Comparison of ENCODE assay signal across 23 cellular contexts in genomic region chr17:82376042-82376730, GRCh38. TPM values are rescaled to one million over a fixed set of nuclear protein-coding genes. Genes with fewer than 3 reads are reported as not detected.
A peak's percentile ranks its signal among the peaks of the same experiment; 100 is the strongest.
DNase-seq lines count a peak whose midpoint lies in the region; ATAC-seq, FAIRE-seq and TF ChIP-seq lines count a peak whose summit lies in the region.
"Had no signal": no experiment of that assay in that cellular context is flagged by ENCODE, and none has a peak within 500 bp of the region (broad histone marks: within the 10 kb centered on the region; RNA-seq: fewer than 3 reads in every experiment).

No MANE protein-coding gene starts in this region.

- H3K36me3 Mint-ChIP-seq in glutamatergic neuron (ENCODE audit: unreplicated experiment), result no peaks in the 10 kb centered on the region
- H3K36me3 Mint-ChIP-seq: CD4-positive, alpha-beta memory T cell had no signal

- no peaks in the 10 kb centered on the region for H3K9me3 ChIP-seq in A549
- no peaks in the 10 kb centered on the region for H3K9me3 ChIP-seq in HEK293 (ENCODE audit: control insufficient read depth, insufficient read depth, low read depth, low read length)
- H3K9me3 ChIP-seq in osteoblast (ENCODE audit: low read depth, low read length), result no peaks in the 10 kb centered on the region
- H3K9me3 ChIP-seq: BE2C had no signal

- peaks cover 5% of the 10 kb centered on the region; the same call in 2 of the 3 replicates for H3K4me1 ChIP-seq in A549
- no peaks in the 10 kb centered on the region for H3K4me1 ChIP-seq in HEK293 (ENCODE audit: control insufficient read depth, insufficient read depth, low read length)
- H3K4me1 ChIP-seq in osteoblast (ENCODE audit: insufficient read depth, low read length), result no peaks in the 10 kb centered on the region
- H3K4me1 ChIP-seq: BE2C had no signal

- H3K9me3 Mint-ChIP-seq in glutamatergic neuron (ENCODE audit: unreplicated experiment), result peaks cover 6% of the 10 kb centered on the region
- H3K9me3 Mint-ChIP-seq: CD4-positive, alpha-beta memory T cell had no signal

- peak; percentile 29 to 33; a peak in 4 of 6 replicates for ATAC-seq in A549
- ATAC-seq in HG03442 (IDR thresholded peaks at IDR 0.05; ENCODE audit: unreplicated experiment), result no peak
- ATAC-seq in HG03175 (IDR thresholded peaks at IDR 0.05; ENCODE audit: unreplicated experiment), result no peak
- ATAC-seq: PC-3 had no signal

- H3K36me3 ChIP-seq in HEK293 (ENCODE audit: control insufficient read depth in 2 of 2, insufficient read depth in 1 of 2, low read length in 2 of 2) (no peaks in the 10 kb centered on the region), osteoblast (ENCODE audit: insufficient read depth, low read length) (no peaks in the 10 kb centered on the region)
- H3K36me3 ChIP-seq: BE2C had no signal

- CTCF ChIA-PET in A549 (lab: Yijun Ruan, JAX) (interaction anchor here (0.8 to 1.1 kb wide), 2 partner anchors 9 to 12 kb away, joined by 3 read pairs; no protein-coding TSS in a partner anchor), HEK293 (lab: Yijun Ruan, JAX) (no interaction called here)

- no peak for DNase-seq in A549 (ENCODE audit: low read depth in 1 of 2, low spot score in 1 of 2)
- DNase-seq in glutamatergic neuron, result no peak
- peak; percentile 81 for DNase-seq in osteoblast (ENCODE audit: insufficient read length, low spot score, missing footprints)
- no peak for DNase-seq in stimulated activated CD4-positive, alpha-beta T cell treated with anti-CD3 and anti-CD28 coated beads, Interleukin-2, amount 100 ng/mL, for 24 hours
- DNase-seq: BE2C; CD4-positive, alpha-beta memory T cell; DMS79; Karpas-422; MM.1S; NCI-H1436; NCI-H2081 treated with DMSO at 0.1 percent for 48 hours; NCI-H2227 treated with DMSO at 0.1 percent for 48 hours; NCI-H524 treated with DMSO at 0.1 percent for 48 hours; NK-92 treated with Interleukin-12 subunit alpha and Interleukin-12 subunit beta, amount 100 ng/mL, for 24 hours; PC-3; SHP77 had no signal

- no peaks in the 10 kb centered on the region for H4K20me1 ChIP-seq in osteoblast (ENCODE audit: insufficient read depth, low read length)

- TF ChIP-seq CTCF in A549 (IDR thresholded peaks at IDR 0.05) (no peak), HEK293 (tag by site-specific recombination; IDR thresholded peaks at IDR 0.05) (no peak), glutamatergic neuron (IDR thresholded peaks at IDR 0.05; ENCODE audit: partially characterized antibody, unreplicated experiment) (no peak), osteoblast (IDR thresholded peaks at IDR 0.05; ENCODE audit: extremely low read depth, low read depth, low read length) (no peak)

- no peaks in the 10 kb centered on the region for H3K79me2 ChIP-seq in osteoblast (ENCODE audit: insufficient read depth, low read length)

- peaks cover 17% of the 10 kb centered on the region for H3K27me3 Mint-ChIP-seq in glutamatergic neuron (ENCODE audit: unreplicated experiment)

- TF ChIP-seq POLR2A in A549 (IDR thresholded peaks at IDR 0.05; ENCODE audit: low read length), result no peak

- no peak for TF ChIP-seq EP300 in A549 (IDR thresholded peaks at IDR 0.05)

- no peak for FAIRE-seq in A549 (lab: Jason Lieb, UNC)
- FAIRE-seq: G401.6, GM12891, GM19239 had no signal

- POLR2A ChIA-PET in A549 (lab: Yijun Ruan, JAX), result no interaction called here
- POLR2A ChIA-PET in HEK293 (lab: Yijun Ruan, JAX), result no interaction called here

- no peak overlapping the region for H3K27ac ChIP-seq in A549
- no peak overlapping the region for H3K27ac ChIP-seq in HEK293 (ENCODE audit: extremely low read depth, low read depth, low read length)
- H3K27ac ChIP-seq in osteoblast (ENCODE audit: low read depth, low read length), result no peak overlapping the region

- peaks cover 59% of the 10 kb centered on the region for H3K27me3 ChIP-seq in osteoblast (ENCODE audit: insufficient read depth, low read length)

- peak overlapping the region; percentile 55 for H3K27ac Mint-ChIP-seq in glutamatergic neuron (ENCODE audit: unreplicated experiment)
- H3K27ac Mint-ChIP-seq: CD4-positive, alpha-beta memory T cell had no signal

- no peak overlapping the region for H2AFZ ChIP-seq in osteoblast (ENCODE audit: low read length)

- H3K4me3 ChIP-seq in A549, result no peak overlapping the region
- H3K4me3 ChIP-seq in HEK293 (ENCODE audit: low read depth, low read length), result no peak overlapping the region
- H3K4me3 ChIP-seq in osteoblast (ENCODE audit: insufficient read depth, low read length), result no peak overlapping the region

- no peak overlapping the region for H3K4me3 Mint-ChIP-seq in glutamatergic neuron (ENCODE audit: unreplicated experiment)
- H3K4me3 Mint-ChIP-seq: CD4-positive, alpha-beta memory T cell had no signal

- H3K4me2 ChIP-seq in A549 (no peak overlapping the region), osteoblast (ENCODE audit: insufficient read depth, low read length) (no peak overlapping the region)

- WGBS in A549 (ENCODE audit: missing lambda C conversion rate), result 63% methylated on average over 11 of the region's 16 CpGs

- TF ChIP-seq RAD21 in A549 (conservative IDR thresholded peaks at IDR 0.05 in 1 of 2, IDR thresholded peaks at IDR 0.05 in 1 of 2), result no peak

- H3K4me1 Mint-ChIP-seq in glutamatergic neuron (ENCODE audit: low read depth, unreplicated experiment), result peaks cover 13% of the 10 kb centered on the region

TF ChIP-seq in A549, 52 proteins besides CTCF, POLR2A, EP300 and RAD21 (continues in another document):
- no peak for TF ChIP-seq SMC3 (IDR thresholded peaks at IDR 0.05)
- no peak for TF ChIP-seq POLR2AphosphoS2 (conservative IDR thresholded peaks at IDR 0.05; ENCODE audit: low read length)
- TF ChIP-seq HOXB5 (CRISPR knock-in tag; IDR thresholded peaks at IDR 0.05), result no peak
- no peak for TF ChIP-seq HEYL (CRISPR knock-in tag; IDR thresholded peaks at IDR 0.05)

TF ChIP-seq in HEK293, 187 proteins besides CTCF, POLR2A, EP300 and RAD21:
- TF ChIP-seq ZNF791 (tag by site-specific recombination; IDR thresholded peaks at IDR 0.05) (no peak), ZNF600 (tag by site-specific recombination; IDR thresholded peaks at IDR 0.05) (peak; percentile 44; the same call in 1 of the 2 replicates)

RNA-seq across cellular contexts. Expression of gene UTS2R, which starts 4.6 kb away (rescaled TPM):
- polyA plus RNA-seq in A549 (2011; rRNA removed) (not detected in 2 replicates), A549 (2017; fragmentation: RNase III; extraction: RNeasy Plus Mini Kit Qiagen cat#74134 plus additional on column Dnase treatment) (not detected in 3 replicates)
- not detected in 2 replicates for polyA plus RNA-seq in A549 (2012; cell fraction: cytosol; rRNA removed)
- polyA plus RNA-seq in A549 (2012; cell fraction: nucleus; rRNA removed), result 0.06 and 0.11 TPM in 2 replicates
- polyA minus RNA-seq in A549 (2011; rRNA and poly(A)+ RNA removed), result not detected in 2 replicates
- total RNA-seq in glutamatergic neuron (ENCODE audit: unreplicated experiment) (7.2 TPM), osteoblast (not detected in 2 replicates)
- total RNA-seq: CD4-positive, alpha-beta memory T cell; H4; PC-3 had no signal
- polyA plus RNA-seq: CD4-positive, alpha-beta memory T cell had no signal

RNA-seq across cellular contexts. Expression of gene TEX19, which starts 17.1 kb away (rescaled TPM):
- polyA plus RNA-seq in A549 (2011; rRNA removed), result 0.32 and 0.43 TPM in 2 replicates
- polyA plus RNA-seq in A549 (2012; cell fraction: cytosol; rRNA removed), result 0.74 and 0.80 TPM in 2 replicates
- 0.55 and 0.59 TPM in 2 replicates for polyA plus RNA-seq in A549 (2012; cell fraction: nucleus; rRNA removed)
- polyA plus RNA-seq in A549 (2017; fragmentation: RNase III; extraction: RNeasy Plus Mini Kit Qiagen cat#74134 plus additional on column Dnase treatment), result 0.50 to 0.66 TPM (median 0.55 TPM) in 3 replicates
- 0.44 and 0.58 TPM in 2 replicates for polyA minus RNA-seq in A549 (2011; rRNA and poly(A)+ RNA removed)
- not detected for total RNA-seq in glutamatergic neuron (ENCODE audit: unreplicated experiment)
- under 0.01 and 0.29 TPM in 2 replicates for total RNA-seq in osteoblast
- total RNA-seq: CD4-positive, alpha-beta memory T cell had no signal
- polyA plus RNA-seq: CD4-positive, alpha-beta memory T cell had no signal

RNA-seq across cellular contexts. Expression of gene HEXD, which starts 42.0 kb away (rescaled TPM):
- 18.0 and 18.4 TPM in 2 replicates for polyA plus RNA-seq in A549 (2011; rRNA removed)
- 16.4 and 22.2 TPM in 2 replicates for polyA plus RNA-seq in A549 (2012; cell fraction: cytosol; rRNA removed)
- 121 and 156 TPM in 2 replicates for polyA plus RNA-seq in A549 (2012; cell fraction: nucleus; rRNA removed)
- 15.9 to 21.4 TPM (median 19.5 TPM) in 3 replicates for polyA plus RNA-seq in A549 (2017; fragmentation: RNase III; extraction: RNeasy Plus Mini Kit Qiagen cat#74134 plus additional on column Dnase treatment)
- polyA minus RNA-seq in A549 (2011; rRNA and poly(A)+ RNA removed), result 15.9 and 16.2 TPM in 2 replicates
- 58.7 TPM for total RNA-seq in glutamatergic neuron (ENCODE audit: unreplicated experiment)
- 13.0 and 20.3 TPM in 2 replicates for total RNA-seq in osteoblast

RNA-seq across cellular contexts. Expression of gene OGFOD3, which starts 42.2 kb away (rescaled TPM):
- polyA plus RNA-seq in A549 (2011; rRNA removed), result 14.9 and 15.2 TPM in 2 replicates
- 25.1 and 30.2 TPM in 2 replicates for polyA plus RNA-seq in A549 (2012; cell fraction: cytosol; rRNA removed)
- polyA plus RNA-seq in A549 (2012; cell fraction: nucleus; rRNA removed), result 34.1 and 40.7 TPM in 2 replicates
- polyA plus RNA-seq in A549 (2017; fragmentation: RNase III; extraction: RNeasy Plus Mini Kit Qiagen cat#74134 plus additional on column Dnase treatment), result 19.8 to 21.9 TPM (median 20.8 TPM) in 3 replicates
- polyA minus RNA-seq in A549 (2011; rRNA and poly(A)+ RNA removed), result 18.8 and 27.1 TPM in 2 replicates
- 23.0 TPM for total RNA-seq in glutamatergic neuron (ENCODE audit: unreplicated experiment)
- 25.3 and 27.4 TPM in 2 replicates for total RNA-seq in osteoblast

RNA-seq across cellular contexts. Expression of gene SECTM1, which starts 42.6 kb away (rescaled TPM):
- polyA plus RNA-seq in A549 (2011; rRNA removed) (0.22 and 0.58 TPM in 2 replicates), A549 (2017; fragmentation: RNase III; extraction: RNeasy Plus Mini Kit Qiagen cat#74134 plus additional on column Dnase treatment) (1.5 to 2.5 TPM (median 2.0 TPM) in 3 replicates)
- polyA plus RNA-seq in A549 (2012; cell fraction: cytosol; rRNA removed), result 0.31 and 0.52 TPM in 2 replicates
- polyA plus RNA-seq in A549 (2012; cell fraction: nucleus; rRNA removed), result 0.58 and 0.83 TPM in 2 replicates
- polyA minus RNA-seq in A549 (2011; rRNA and poly(A)+ RNA removed), result not detected in 2 replicates
- total RNA-seq in glutamatergic neuron (ENCODE audit: unreplicated experiment) (0.29 TPM), osteoblast (5.8 and 11.5 TPM in 2 replicates)

Comparison
In these comparisons a context has a peak if more than half of its experiments do, and no peak if none do; other contexts are left out.
1. ATAC-seq: peak in A549 (2 of 2); none in HG03442 (single experiment) and HG03175 (single experiment).